ENCODE assay signal across 22 cellular contexts in the genomic region with DNA sequence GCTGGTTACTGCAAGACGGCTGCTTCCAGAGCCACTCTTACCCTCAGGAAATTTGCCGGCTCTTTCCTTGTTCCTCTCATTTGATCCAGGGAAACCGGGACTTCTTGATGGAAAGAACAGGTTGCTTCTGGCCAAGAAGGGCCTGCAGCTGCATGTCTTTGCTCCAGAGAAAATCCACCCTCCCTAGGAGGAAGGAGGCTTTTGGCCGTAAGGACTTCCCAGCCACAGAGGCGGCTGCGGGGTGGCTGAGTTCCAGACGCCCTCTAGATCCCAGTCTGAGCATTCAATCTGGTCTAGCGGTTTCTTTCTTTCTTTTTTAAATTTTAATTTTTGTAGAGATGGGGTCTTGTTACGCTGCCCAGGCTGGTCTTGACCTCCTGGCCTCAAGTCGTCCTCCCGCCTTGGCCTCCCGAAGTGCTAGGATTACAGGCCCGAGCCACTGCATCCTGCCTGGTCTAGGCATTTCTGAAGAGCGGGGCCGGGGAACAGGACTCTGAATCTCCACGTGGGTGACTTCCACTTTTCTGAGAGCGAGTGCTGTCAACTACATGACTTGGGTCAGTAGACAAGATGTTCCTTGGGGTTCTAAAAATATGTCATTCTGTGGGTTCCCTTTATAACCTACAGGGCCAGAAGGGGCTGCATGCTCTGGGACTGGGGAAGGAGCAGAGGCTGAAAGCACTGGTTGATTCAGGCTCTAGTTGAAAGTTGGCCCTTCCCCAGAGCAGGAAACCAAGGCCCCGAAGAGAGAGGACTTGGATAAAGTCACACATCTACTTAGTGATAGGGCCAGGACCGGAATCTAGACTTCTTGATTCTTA. TPM values are rescaled to one million over a fixed set of nuclear protein-coding genes. Genes with fewer than 3 reads are reported as not detected.
A peak's percentile ranks its signal among the peaks of the same experiment; 100 is the strongest.
DNase-seq lines count a peak whose midpoint lies in the region; ATAC-seq and TF ChIP-seq lines count a peak whose summit lies in the region.
"Had no signal": no experiment of that assay in that cellular context is flagged by ENCODE, and none has a peak within 500 bp of the region (broad histone marks: within the 10 kb centered on the region; RNA-seq: fewer than 3 reads in every experiment).

No MANE protein-coding gene starts in this region.

- H3K36me3 ChIP-seq in adipocyte (ENCODE audit: control insufficient read depth, insufficient read depth, low read length, severe bottlenecking) (peaks cover 63% of the 10 kb centered on the region), psoas muscle (ENCODE audit: insufficient read depth in 1 of 2, low read depth in 1 of 2) (no peaks in the 10 kb centered on the region)

- no peaks in the 10 kb centered on the region for H3K9me3 ChIP-seq in adipocyte (ENCODE audit: control insufficient read depth, low read length)
- H3K9me3 ChIP-seq in psoas muscle: no peaks in the 10 kb centered on the region
- H3K9me3 ChIP-seq: mucosa of descending colon, stomach had no signal

- H3K4me3 ChIP-seq in AG10803 (ENCODE audit: low read length) (no peak overlapping the region), adipocyte (ENCODE audit: low read length) (peak overlapping the region; percentile 60), psoas muscle (no peak overlapping the region)
- H3K4me3 ChIP-seq: mucosa of descending colon, stomach had no signal

- peak overlapping the region; percentile 15 for H3K27ac ChIP-seq in psoas muscle

- H3K4me3 Mint-ChIP-seq in stimulated activated memory B cell treated with anti-CD40 and anti-IgM and Interleukin-4, amounts not matched to agents 10 μg/mL and 1 μg/mL and 100 μg/mL, for 72 hours: no peak overlapping the region
- H3K4me3 Mint-ChIP-seq: activated naive CD4-positive, alpha-beta T cell treated with anti-CD3 and anti-CD28 coated beads, Interleukin-2, amount 50 U/mL, for 24 hours; activated T-cell treated with anti-CD3 and anti-CD28 coated beads, Interleukin-2, amount 50 U/mL, for 72 hours; CD14-positive monocyte had no signal

- H3K27me3 Mint-ChIP-seq in stimulated activated memory B cell treated with anti-CD40 and anti-IgM and Interleukin-4, amounts not matched to agents 10 μg/mL and 1 μg/mL and 100 μg/mL, for 72 hours: peaks cover 27% of the 10 kb centered on the region

- H3K9me3 Mint-ChIP-seq in stimulated activated memory B cell treated with anti-CD40 and anti-IgM and Interleukin-4, amounts not matched to agents 10 μg/mL and 1 μg/mL and 100 μg/mL, for 72 hours: no peaks in the 10 kb centered on the region
- H3K9me3 Mint-ChIP-seq: activated naive CD4-positive, alpha-beta T cell treated with anti-CD3 and anti-CD28 coated beads, Interleukin-2, amount 50 U/mL, for 24 hours; activated T-cell treated with anti-CD3 and anti-CD28 coated beads, Interleukin-2, amount 50 U/mL, for 72 hours; CD14-positive monocyte had no signal

- DNase-seq in AG10803 (ENCODE audit: low read depth) (peak; percentile 55), adipocyte (ENCODE audit: low read depth) (no peak), left ventricle myocardium superior (peak; percentile 78), psoas muscle (peak in 1 of 2 donors; percentile 70), NCI-H1417 treated with DMSO at 0.1 percent for 48 hours (lab: John Stamatoyannopoulos, UW) (no peak)
- no peak for DNase-seq in stimulated activated CD4-positive, alpha-beta T cell treated with anti-CD3 and anti-CD28 coated beads, Interleukin-4, amount 100 ng/mL, for 1 hour
- DNase-seq: activated CD4-positive, alpha-beta T cell treated with anti-CD3 and anti-CD28 coated beads for 1 hour; activated T-cell treated with anti-CD3 and anti-CD28 coated beads, Interleukin-2, amount 50 U/mL, for 72 hours; kidney; NCI-H1694 treated with DMSO at 0.1 percent for 48 hours; NCI-H2227 treated with DMSO at 0.1 percent for 48 hours; NCI-H82; stomach; T1000 had no signal

- no peaks in the 10 kb centered on the region for H3K27me3 ChIP-seq in adipocyte (replicated peaks; ENCODE audit: control insufficient read depth, insufficient read depth, low read length)
- peaks cover 0 to 6% (median 0%) of the 10 kb centered on the region in 3 donors for H3K27me3 ChIP-seq in psoas muscle (ENCODE audit: insufficient read depth in 3 of 3, low read length in 2 of 3)
- H3K27me3 ChIP-seq: stomach had no signal

- H3K9ac ChIP-seq in adipocyte (ENCODE audit: low read length): peak overlapping the region; percentile 73

- peak; percentile 35 for ATAC-seq in left ventricle myocardium superior
- ATAC-seq in psoas muscle: peak in 2 of 4 donors; percentile 38 to 55
- no peak for ATAC-seq in GM21786 (IDR thresholded peaks at IDR 0.05; ENCODE audit: unreplicated experiment)
- no peak for ATAC-seq in stimulated activated memory B cell treated with anti-CD40 and anti-IgM and Interleukin-4, amounts not matched to agents 10 μg/mL and 1 μg/mL and 100 μg/mL, for 72 hours
- ATAC-seq: activated T-cell treated with anti-CD3 and anti-CD28 coated beads, Interleukin-2, amount 50 U/mL, for 72 hours; mucosa of descending colon had no signal

- no peak overlapping the region for H3K27ac Mint-ChIP-seq in stimulated activated memory B cell treated with anti-CD40 and anti-IgM and Interleukin-4, amounts not matched to agents 10 μg/mL and 1 μg/mL and 100 μg/mL, for 72 hours
- H3K27ac Mint-ChIP-seq: activated naive CD4-positive, alpha-beta T cell treated with anti-CD3 and anti-CD28 coated beads, Interleukin-2, amount 50 U/mL, for 24 hours; activated T-cell treated with anti-CD3 and anti-CD28 coated beads, Interleukin-2, amount 50 U/mL, for 72 hours; CD14-positive monocyte had no signal

- no peaks in the 10 kb centered on the region for H3K4me1 Mint-ChIP-seq in stimulated activated memory B cell treated with anti-CD40 and anti-IgM and Interleukin-4, amounts not matched to agents 10 μg/mL and 1 μg/mL and 100 μg/mL, for 72 hours
- H3K4me1 Mint-ChIP-seq: activated naive CD4-positive, alpha-beta T cell treated with anti-CD3 and anti-CD28 coated beads, Interleukin-2, amount 50 U/mL, for 24 hours; CD14-positive monocyte had no signal

- H3K4me1 ChIP-seq in adipocyte (ENCODE audit: control insufficient read depth, insufficient read depth, low read length) (peaks cover 56% of the 10 kb centered on the region), psoas muscle (no peaks in the 10 kb centered on the region)

- TF ChIP-seq CTCF in AG10803 (conservative IDR thresholded peaks at IDR 0.05; ENCODE audit: low read length): 0 out of 2 replicates have a peak, but pooled peaks have one; percentile 8
- TF ChIP-seq CTCF in psoas muscle (IDR thresholded peaks at IDR 0.05): no peak

- H3K36me3 Mint-ChIP-seq in stimulated activated memory B cell treated with anti-CD40 and anti-IgM and Interleukin-4, amounts not matched to agents 10 μg/mL and 1 μg/mL and 100 μg/mL, for 72 hours: no peaks in the 10 kb centered on the region
- H3K36me3 Mint-ChIP-seq: activated naive CD4-positive, alpha-beta T cell treated with anti-CD3 and anti-CD28 coated beads, Interleukin-2, amount 50 U/mL, for 24 hours; CD14-positive monocyte had no signal

- intact Hi-C loops in left ventricle myocardium superior (cut with micrococcal nuclease): loop anchor here (10.0 kb wide), 1 partner anchor 217 kb away; no protein-coding TSS in a partner anchor
- intact Hi-C loops in psoas muscle (cut with DNase I): no loop called here

- WGBS in psoas muscle, 3 donors: 50 to 60% (median 55%) methylated on average over 19 of the region's 19 CpGs

RNA-seq across cellular contexts. Expression of gene ADAMTS15, which starts 9.7 kb away (rescaled TPM):
- 34.4 TPM for total RNA-seq in left ventricle myocardium superior
- total RNA-seq in psoas muscle: 1 to 10 TPM; 1.5 to 2.2 (median 1.8) TPM
- polyA plus RNA-seq in psoas muscle: 1 to 10 TPM in 1 of 3 donors, under 1 TPM in 2; 0.66 to 3.1 (median 0.79) TPM
- total RNA-seq: activated CD8-positive, alpha-beta memory T cell treated with anti-CD3 and anti-CD28 coated beads for 36 hours; G401 had no signal
- polyA plus RNA-seq: CD14-positive monocyte had no signal

RNA-seq across cellular contexts. Expression of gene ADAMTS8, which starts 29.7 kb away (rescaled TPM):
- total RNA-seq in left ventricle myocardium superior (0.42 TPM), psoas muscle (1 to 10 TPM in 1 of 4 donors, under 1 TPM in 2, not detected in 1; 0.14 to 1.2 (median 0.79) TPM)
- under 1 TPM; 0.12 to 0.42 (median 0.23) TPM for polyA plus RNA-seq in psoas muscle
- total RNA-seq: A673; activated CD8-positive, alpha-beta memory T cell treated with anti-CD3 and anti-CD28 coated beads for 36 hours; activated T-cell treated with anti-CD3 and anti-CD28 coated beads, Interleukin-2, amount 50 U/mL, for 72 hours; G401 had no signal
- polyA plus RNA-seq: CD14-positive monocyte had no signal

Comparison
In these comparisons a context has a peak if more than half of its experiments do, and no peak if none do; other contexts are left out.
1. DNase-seq: peak in AG10803 (single experiment) and left ventricle myocardium superior (single experiment); none in adipocyte (single experiment), NCI-H1417 treated with DMSO at 0.1 percent for 48 hours (single experiment) and stimulated activated CD4-positive, alpha-beta T cell treated with anti-CD3 and anti-CD28 coated beads, Interleukin-4, amount 100 ng/mL, for 1 hour (single experiment).
2. RNA of gene ADAMTS15, which starts 9.7 kb away (total RNA-seq): 34.4 TPM in left ventricle myocardium superior (single experiment); 1.5 to 2.2 TPM in psoas muscle; every median in the first group is over 10 times any median in the second.